Comparison of ENCODE assay signal across 2 cellular contexts in genomic region chrX:12702509-12703091, GRCh38.
TF ChIP-seq lines count a peak whose summit lies in the region.

No MANE protein-coding gene starts in this region.

TF ChIP-seq in WTC11, 78 proteins besides CTCF, POLR2A, EP300 and RAD21 (continued from another document):
- no peak for TF ChIP-seq NFE2L1 (CRISPR knock-in tag; IDR thresholded peaks at IDR 0.05)

TF ChIP-seq in liver, 16 proteins besides CTCF, POLR2A, EP300 and RAD21 (continued from another document):
- TF ChIP-seq, protein P1, sequence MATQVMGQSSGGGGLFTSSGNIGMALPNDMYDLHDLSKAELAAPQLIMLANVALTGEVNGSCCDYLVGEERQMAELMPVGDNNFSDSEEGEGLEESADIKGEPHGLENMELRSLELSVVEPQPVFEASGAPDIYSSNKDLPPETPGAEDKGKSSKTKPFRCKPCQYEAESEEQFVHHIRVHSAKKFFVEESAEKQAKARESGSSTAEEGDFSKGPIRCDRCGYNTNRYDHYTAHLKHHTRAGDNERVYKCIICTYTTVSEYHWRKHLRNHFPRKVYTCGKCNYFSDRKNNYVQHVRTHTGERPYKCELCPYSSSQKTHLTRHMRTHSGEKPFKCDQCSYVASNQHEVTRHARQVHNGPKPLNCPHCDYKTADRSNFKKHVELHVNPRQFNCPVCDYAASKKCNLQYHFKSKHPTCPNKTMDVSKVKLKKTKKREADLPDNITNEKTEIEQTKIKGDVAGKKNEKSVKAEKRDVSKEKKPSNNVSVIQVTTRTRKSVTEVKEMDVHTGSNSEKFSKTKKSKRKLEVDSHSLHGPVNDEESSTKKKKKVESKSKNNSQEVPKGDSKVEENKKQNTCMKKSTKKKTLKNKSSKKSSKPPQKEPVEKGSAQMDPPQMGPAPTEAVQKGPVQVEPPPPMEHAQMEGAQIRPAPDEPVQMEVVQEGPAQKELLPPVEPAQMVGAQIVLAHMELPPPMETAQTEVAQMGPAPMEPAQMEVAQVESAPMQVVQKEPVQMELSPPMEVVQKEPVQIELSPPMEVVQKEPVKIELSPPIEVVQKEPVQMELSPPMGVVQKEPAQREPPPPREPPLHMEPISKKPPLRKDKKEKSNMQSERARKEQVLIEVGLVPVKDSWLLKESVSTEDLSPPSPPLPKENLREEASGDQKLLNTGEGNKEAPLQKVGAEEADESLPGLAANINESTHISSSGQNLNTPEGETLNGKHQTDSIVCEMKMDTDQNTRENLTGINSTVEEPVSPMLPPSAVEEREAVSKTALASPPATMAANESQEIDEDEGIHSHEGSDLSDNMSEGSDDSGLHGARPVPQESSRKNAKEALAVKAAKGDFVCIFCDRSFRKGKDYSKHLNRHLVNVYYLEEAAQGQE (IDR thresholded peaks at IDR 0.05), result no peak
- TF ChIP-seq GABPA (IDR thresholded peaks at IDR 0.05 in 1 of 2, conservative IDR thresholded peaks at IDR 0.05 in 1 of 2) (no peak), FOXA2 (IDR thresholded peaks at IDR 0.05) (no peak), TAF1 (conservative IDR thresholded peaks at IDR 0.05) (no peak)
TF ChIP-seq in liver: peak in this region for 0.
